Comparison of ENCODE assay signal across 1 cellular context in the genomic region with DNA sequence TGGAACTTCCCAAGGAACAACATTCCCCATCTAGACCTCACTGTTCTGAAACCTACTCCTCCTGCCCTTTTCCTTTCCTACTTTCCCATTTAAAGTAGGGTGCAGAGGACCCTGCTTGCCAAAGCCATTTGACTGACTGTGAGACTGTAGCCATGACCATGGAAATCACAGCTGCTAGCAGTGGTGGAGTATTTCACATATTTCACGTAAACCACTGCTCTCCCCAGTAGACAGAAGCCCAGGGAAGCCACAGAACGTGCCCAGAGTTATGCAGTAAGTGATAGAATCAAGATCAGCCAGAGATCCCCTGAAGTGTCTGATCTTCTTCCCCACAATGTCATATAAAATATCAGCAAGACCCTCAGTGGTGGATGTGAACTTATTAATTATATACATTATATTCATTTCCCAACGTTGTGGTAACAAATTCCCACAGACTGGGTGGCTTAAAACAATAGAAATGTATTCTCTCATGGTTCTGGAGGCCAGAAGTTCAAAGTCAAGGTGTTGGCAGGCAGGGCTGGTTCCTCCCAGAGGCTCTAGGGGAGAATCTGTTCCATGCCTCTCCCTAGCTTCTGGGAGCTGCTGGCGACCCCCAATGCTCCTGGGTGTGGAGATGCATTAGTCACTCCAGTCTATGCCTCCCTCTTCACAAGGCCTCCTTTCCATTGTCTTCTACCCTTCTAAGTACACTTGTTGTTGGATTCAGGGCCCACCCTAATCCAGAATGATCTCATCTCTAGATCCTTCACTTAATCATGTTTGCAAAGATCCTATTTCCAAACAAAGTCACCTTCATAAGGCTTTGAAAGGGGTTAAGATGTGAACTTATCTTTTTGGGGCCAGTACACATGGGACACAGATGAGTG.
TF ChIP-seq lines count a peak whose summit lies in the region.

No MANE protein-coding gene starts in this region.

TF ChIP-seq in K562, 482 proteins besides CTCF, POLR2A, EP300 and RAD21:
- TF ChIP-seq NR3C1 (CRISPR knock-in tag; IDR thresholded peaks at IDR 0.05) (no peak), XRCC5 (IDR thresholded peaks at IDR 0.05; ENCODE audit: low read depth, low read length) (no peak), MIER1 (IDR thresholded peaks at IDR 0.05; ENCODE audit: low read depth) (no peak), ZC3H4 (CRISPR knock-in tag; IDR thresholded peaks at IDR 0.05; ENCODE audit: borderline replicate concordance) (no peak), RBM25 (IDR thresholded peaks at IDR 0.05; ENCODE audit: low read depth, low read length, severe bottlenecking) (no peak), NR1H2 (CRISPR knock-in tag; IDR thresholded peaks at IDR 0.05) (no peak), SAP30 (IDR thresholded peaks at IDR 0.05; ENCODE audit: borderline replicate concordance, insufficient read depth, low read depth, low read length, poor library complexity, severe bottlenecking) (no peak), HMGN3 (IDR thresholded peaks at IDR 0.05; ENCODE audit: borderline replicate concordance, extremely low read depth, insufficient read length, low read depth, low read length) (no peak), CXXC5 (CRISPR knock-in tag; IDR thresholded peaks at IDR 0.05) (no peak), SMARCE1 (IDR thresholded peaks at IDR 0.05) (no peak), SMAD2 (IDR thresholded peaks at IDR 0.05; ENCODE audit: low read depth, low read length) (no peak)
- TF ChIP-seq, protein P1, sequence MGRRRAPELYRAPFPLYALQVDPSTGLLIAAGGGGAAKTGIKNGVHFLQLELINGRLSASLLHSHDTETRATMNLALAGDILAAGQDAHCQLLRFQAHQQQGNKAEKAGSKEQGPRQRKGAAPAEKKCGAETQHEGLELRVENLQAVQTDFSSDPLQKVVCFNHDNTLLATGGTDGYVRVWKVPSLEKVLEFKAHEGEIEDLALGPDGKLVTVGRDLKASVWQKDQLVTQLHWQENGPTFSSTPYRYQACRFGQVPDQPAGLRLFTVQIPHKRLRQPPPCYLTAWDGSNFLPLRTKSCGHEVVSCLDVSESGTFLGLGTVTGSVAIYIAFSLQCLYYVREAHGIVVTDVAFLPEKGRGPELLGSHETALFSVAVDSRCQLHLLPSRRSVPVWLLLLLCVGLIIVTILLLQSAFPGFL (CRISPR knock-in tag; IDR thresholded peaks at IDR 0.05) = no peak
- TF ChIP-seq, protein P2, sequence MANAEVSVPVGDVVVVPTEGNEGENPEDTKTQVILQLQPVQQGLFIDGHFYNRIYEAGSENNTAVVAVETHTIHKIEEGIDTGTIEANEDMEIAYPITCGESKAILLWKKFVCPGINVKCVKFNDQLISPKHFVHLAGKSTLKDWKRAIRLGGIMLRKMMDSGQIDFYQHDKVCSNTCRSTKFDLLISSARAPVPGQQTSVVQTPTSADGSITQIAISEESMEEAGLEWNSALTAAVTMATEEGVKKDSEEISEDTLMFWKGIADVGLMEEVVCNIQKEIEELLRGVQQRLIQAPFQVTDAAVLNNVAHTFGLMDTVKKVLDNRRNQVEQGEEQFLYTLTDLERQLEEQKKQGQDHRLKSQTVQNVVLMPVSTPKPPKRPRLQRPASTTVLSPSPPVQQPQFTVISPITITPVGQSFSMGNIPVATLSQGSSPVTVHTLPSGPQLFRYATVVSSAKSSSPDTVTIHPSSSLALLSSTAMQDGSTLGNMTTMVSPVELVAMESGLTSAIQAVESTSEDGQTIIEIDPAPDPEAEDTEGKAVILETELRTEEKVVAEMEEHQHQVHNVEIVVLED (CRISPR knock-in tag; IDR thresholded peaks at IDR 0.05) = no peak
- TF ChIP-seq, protein P3, sequence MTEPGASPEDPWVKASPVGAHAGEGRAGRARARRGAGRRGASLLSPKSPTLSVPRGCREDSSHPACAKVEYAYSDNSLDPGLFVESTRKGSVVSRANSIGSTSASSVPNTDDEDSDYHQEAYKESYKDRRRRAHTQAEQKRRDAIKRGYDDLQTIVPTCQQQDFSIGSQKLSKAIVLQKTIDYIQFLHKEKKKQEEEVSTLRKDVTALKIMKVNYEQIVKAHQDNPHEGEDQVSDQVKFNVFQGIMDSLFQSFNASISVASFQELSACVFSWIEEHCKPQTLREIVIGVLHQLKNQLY (CRISPR knock-in tag; conservative IDR thresholded peaks at IDR 0.05) = no peak
TF ChIP-seq in K562: peak in this region for 0.
